In genomic region chr10:132064082-132064755, GRCh38 we compare ENCODE assay signal across 19 cellular contexts. TPM values are rescaled to one million over a fixed set of nuclear protein-coding genes. Genes with fewer than 3 reads are reported as not detected.
DNase-seq lines count a peak whose midpoint lies in the region; ATAC-seq lines count a peak whose summit lies in the region.
"Had no signal": no experiment of that assay in that cellular context is flagged by ENCODE, and none has a peak within 500 bp of the region (broad histone marks: within the 10 kb centered on the region; RNA-seq: fewer than 3 reads in every experiment).

No MANE protein-coding gene starts in this region.

- DNase-seq in H7 (peak; percentile 45), substantia nigra (lab: John Stamatoyannopoulos, UW) (peak in 42 of 49 donors; percentile 28 to 84 (median 62)), NCI-H226 (no peak), T-helper 1 cell (no peak), A172 (ENCODE audit: low spot score) (no peak)
- DNase-seq: body of pancreas; CD8-positive, alpha-beta memory T cell; dermis blood vessel endothelial cell; NCI-H1417; retina; stimulated activated naive CD8-positive, alpha-beta T cell treated with anti-CD3 and anti-CD28 coated beads, Interleukin-15, Interleukin-2, amounts not matched to agents 100 U/mL and 50 U/mL, for 24 hours had no signal

- ATAC-seq in HG03457 (IDR thresholded peaks at IDR 0.05; ENCODE audit: unreplicated experiment): no peak
- ATAC-seq: body of pancreas; HCT116; natural killer cell treated with Interleukin-12 subunit alpha and Interleukin-12 subunit beta and Interleukin-15 and Interleukin-18, amount 100 ng/mL, for 72 hours; stimulated activated naive CD8-positive, alpha-beta T cell treated with anti-CD3 and anti-CD28 coated beads, Interleukin-15, Interleukin-2, amounts not matched to agents 100 U/mL and 50 U/mL, for 24 hours had no signal

- no peak overlapping the region for H3K4me3 ChIP-seq in H7 (ENCODE audit: insufficient read depth, low read depth, low read length)
- H3K4me3 ChIP-seq: body of pancreas, gastrocnemius medialis had no signal

- H3K27ac ChIP-seq in cingulate gyrus (ENCODE audit: low read depth, low read length) (peak overlapping the region; percentile 93), layer of hippocampus (ENCODE audit: low read depth, low read length) (peak overlapping the region; percentile 95), substantia nigra (ENCODE audit: low read depth, low read length, poor library complexity, severe bottlenecking) (peak overlapping the region; percentile 86)
- H3K27ac ChIP-seq: RWPE1 had no signal

- H3K27me3 ChIP-seq in H7 (ENCODE audit: control insufficient read depth, insufficient read depth, low read length) (no peaks in the 10 kb centered on the region), layer of hippocampus (ENCODE audit: control insufficient read depth, insufficient read depth, low read length) (no peaks in the 10 kb centered on the region)
- H3K27me3 ChIP-seq: body of pancreas, gastrocnemius medialis had no signal

- no peaks in the 10 kb centered on the region for H3K36me3 ChIP-seq in H7 (replicated peaks; ENCODE audit: control insufficient read depth, insufficient read depth, low read length)
- H3K36me3 ChIP-seq: gastrocnemius medialis had no signal

RNA-seq across cellular contexts. Expression of gene JAKMIP3, which starts 1.5 kb away (rescaled TPM):
- 0.42 and 0.63 TPM in 2 replicates for total RNA-seq in H7 (2014; rRNA removed; shearing (Covaris generic))
- total RNA-seq in A172 (2014; rRNA removed; shearing (Covaris generic)): 0.26 and 0.64 TPM in 2 replicates
- total RNA-seq: dermis blood vessel endothelial cell, LHCN-M2 had no signal

Comparison
In these comparisons a context has a peak if more than half of its experiments do, and no peak if none do; other contexts are left out.
1. DNase-seq: peak in H7 (single experiment) and substantia nigra (42 of 49); none in NCI-H226 (single experiment), T-helper 1 cell (0 of 5) and A172 (single experiment).
2. Peak in every context shown above with its lines, with median percentiles within 50 percentile points of each other: H3K27ac ChIP-seq.